23 cellular contexts compared by ENCODE assay signal in the genomic region with DNA sequence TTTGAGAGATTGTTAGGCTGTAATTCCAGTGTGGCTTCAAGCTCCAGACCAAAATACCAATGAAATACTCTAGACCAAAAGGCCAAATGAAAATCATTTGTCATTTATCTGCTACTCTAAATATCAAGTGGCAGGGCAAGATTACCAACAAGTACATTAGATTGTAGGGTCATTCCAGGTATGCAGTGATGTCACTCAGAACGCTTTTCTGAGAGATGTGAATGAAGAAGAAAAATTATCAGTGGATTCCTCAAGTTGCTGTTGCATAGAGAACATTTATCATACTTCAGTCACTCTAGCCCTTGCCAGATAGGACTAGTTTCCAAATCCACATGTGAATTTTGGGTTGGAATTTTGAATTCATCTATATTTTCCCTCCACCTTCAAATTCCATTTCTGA.
"Had no signal": no experiment of that assay in that cellular context is flagged by ENCODE, and none has a peak within 500 bp of the region (broad histone marks: within the 10 kb centered on the region; RNA-seq: fewer than 3 reads in every experiment).

No MANE protein-coding gene starts in this region.

- H3K9ac ChIP-seq: SK-N-SH had no signal

- DNase-seq: IMR-90, Karpas-422, KG1, MG63, NCI-H1092, NCI-H1105 treated with DMSO at 0.1 percent for 48 hours, NCI-H1417 treated with DMSO at 0.1 percent for 48 hours, NCI-H146, NCI-H1694 treated with DMSO at 0.1 percent for 48 hours, NCI-H1930, NCI-H2081, NCI-H2107, NCI-H2227 treated with DMSO at 0.1 percent for 48 hours, NCI-H446, NCI-H510A, NCI-H524 treated with DMSO at 0.1 percent for 48 hours, NCI-H69, NCI-H774, RPMI8226, SHP77, SK-N-SH had no signal

- H3K27me3 ChIP-seq: MG63 had no signal

- H3K4me3 ChIP-seq: MG63 had no signal

- H3K9me3 ChIP-seq: MG63, SK-N-SH had no signal

- H3K4me2 ChIP-seq: SK-N-SH had no signal

- H3K36me3 ChIP-seq: MG63 had no signal

- FAIRE-seq: HepG2, RCC 7860 had no signal

- ATAC-seq: HepG2 had no signal
